In genomic region chr3:141682921-141683320, GRCh38 we compare ENCODE assay signal across 30 cellular contexts. TPM values are rescaled to one million over a fixed set of nuclear protein-coding genes. Genes with fewer than 3 reads are reported as not detected.
DNase-seq lines count a peak whose midpoint lies in the region; ATAC-seq, FAIRE-seq and TF ChIP-seq lines count a peak whose summit lies in the region.
"Had no signal": no experiment of that assay in that cellular context is flagged by ENCODE, and none has a peak within 500 bp of the region (broad histone marks: within the 10 kb centered on the region; RNA-seq: fewer than 3 reads in every experiment).

No MANE protein-coding gene starts in this region.

- H3K23me2 ChIP-seq in H1 (ENCODE audit: low read depth, low read length): no peaks in the 10 kb centered on the region

- peaks cover 0 to 4% (median 0%) of the 10 kb centered on the region in 3 donors for H3K9me3 Mint-ChIP-seq in T-cell
- peaks cover 2% of the 10 kb centered on the region for H3K9me3 Mint-ChIP-seq in endodermal cell
- H3K9me3 Mint-ChIP-seq: CD8-positive, alpha-beta memory T cell had no signal

- H4K20me1 ChIP-seq in K562 (replicated peaks; ENCODE audit: control insufficient read depth, insufficient read depth, low read length) (no peaks in the 10 kb centered on the region; the same call in 1 of the 2 replicates), H1 (replicated peaks in 1 of 2; ENCODE audit: control insufficient read depth in 1 of 2, insufficient read depth in 2 of 2, low read length in 2 of 2) (no peaks in the 10 kb centered on the region)
- H4K20me1 ChIP-seq: BLaER1 had no signal

- peak; percentile 42; the same call in 1 of the 3 replicates for ATAC-seq in K562
- ATAC-seq in GM21737 (IDR thresholded peaks at IDR 0.05; ENCODE audit: unreplicated experiment): no peak
- no peak for ATAC-seq in T-cell (replicated peaks in 1 of 4)
- ATAC-seq: GM12878 had no signal

- H3K18ac ChIP-seq in H1 (ENCODE audit: extremely low read depth, low read length) (no peak overlapping the region), mesendoderm (ENCODE audit: low read length) (no peak overlapping the region)

- DNase-seq in K562 (ENCODE audit: extremely low read depth in 1 of 4, low spot score in 3 of 4) (no peak), H1 (ENCODE audit: low read depth in 1 of 2, low spot score in 2 of 2) (no peak), mesendoderm (no peak), cerebellar cortex (ENCODE audit: low spot score) (no peak), T-cell (no peak), endodermal cell (no peak)
- DNase-seq: 8988T; ACHN; BE2C; C1 segment of cervical spinal cord; CD4-positive, alpha-beta memory T cell; CD4-positive, CD25-positive, alpha-beta regulatory T cell; CD8-positive, alpha-beta memory T cell; COR-L47; DMS 273 treated with DMSO at 0.1 percent for 48 hours; DMS153; DMS53; DMS79; DND-41; EL; GDM1 had no signal

- in situ Hi-C loops in K562 (cut with MboI): no loop called here

- H3K56ac ChIP-seq in H1 (replicated peaks; ENCODE audit: insufficient read length, low read depth, low read length): no peak overlapping the region
- H3K56ac ChIP-seq in mesendoderm (ENCODE audit: low read length): peak overlapping the region; percentile 5

- FAIRE-seq in K562 (lab: Jason Lieb, UNC) (no peak), H1 (lab: Jason Lieb, UNC) (no peak)
- FAIRE-seq: A204.1, GM12878, GM12892, GM18507, GM19239 had no signal

- H3K79me1 ChIP-seq in H1 (ENCODE audit: low read depth, low read length) (no peaks in the 10 kb centered on the region), mesendoderm (ENCODE audit: low read length) (no peaks in the 10 kb centered on the region)

- H2BK5ac ChIP-seq in H1 (ENCODE audit: low read depth, low read length) (0 out of 2 replicates have a peak overlapping the region, but pooled peaks have one; percentile 53), mesendoderm (ENCODE audit: low read length) (no peak overlapping the region)

- H3K4me3 ChIP-seq in K562 (no peak overlapping the region), H1 (ENCODE audit: extremely low read depth in 1 of 4, insufficient read depth in 2 of 4, low read depth in 3 of 4, low read length in 4 of 4) (no peak overlapping the region), mesendoderm (ENCODE audit: low read length) (no peak overlapping the region), neutrophil (ENCODE audit: low read depth in 1 of 2, low read length in 1 of 2) (no peak overlapping the region), endodermal cell (ENCODE audit: low read length) (no peak overlapping the region)
- H3K4me3 ChIP-seq: BLaER1, GM12878 had no signal

- H2BK12ac ChIP-seq in H1 (ENCODE audit: low read depth, low read length): no peak overlapping the region

- H3K9me1 ChIP-seq in K562 (ENCODE audit: control insufficient read depth, insufficient read depth, low read length): no peaks in the 10 kb centered on the region

- 41% methylated on average over 9 of the region's 9 CpGs for WGBS in K562 (ENCODE audit: insufficient coverage, low coverage, missing lambda C conversion rate)
- 75% methylated on average over 9 of the region's 9 CpGs; no CpG with 5 or more reads in 1 of the 2 experiments for WGBS in H1 (ENCODE audit: extremely low coverage in 1 of 2, insufficient coverage in 1 of 2, insufficient read length in 1 of 2, insufficient replicate concordance in 2 of 2, low coverage in 1 of 2, low lambda C conversion rate in 2 of 2, missing lambda C conversion rate in 1 of 2), 2 experiments
- WGBS in mesendoderm (ENCODE audit: extremely low coverage, insufficient coverage, low lambda C conversion rate): no CpG with 5 or more reads among the region's 9 CpGs
- WGBS in endodermal cell (ENCODE audit: insufficient coverage in 1 of 2, insufficient read length in 1 of 2), 2 experiments: 89 to 97% methylated on average over 8 to 9 of the region's 9 CpGs

- POLR2A ChIA-PET in K562 (lab: Yijun Ruan, JAX) (interaction anchor here (0.6 to 0.8 kb wide), 3 partner anchors 58 to 508 kb away, joined by 3 read pairs; no protein-coding TSS in a partner anchor), H1 (lab: Charles Lee; ENCODE audit: partially characterized antibody) (no interaction called here), T-cell (lab: Charles Lee) (no interaction called here)

- BruUV-seq in K562 (replicated peaks; lab: Mats Ljungman, UMichigan): no TSS peak

- H3K79me2 ChIP-seq in K562 (ENCODE audit: control insufficient read depth, insufficient read depth, low read length): no peaks in the 10 kb centered on the region
- H3K79me2 ChIP-seq in H1 (ENCODE audit: control insufficient read depth in 1 of 2, insufficient read depth in 2 of 2, low read length in 2 of 2): no peaks in the 10 kb centered on the region
- H3K79me2 ChIP-seq in mesendoderm (ENCODE audit: control insufficient read depth, insufficient read depth, low read length): no peaks in the 10 kb centered on the region

- no peak overlapping the region for H3K9ac ChIP-seq in K562 (ENCODE audit: insufficient read depth in 1 of 2, low read depth in 2 of 2, low read length in 2 of 2)
- no peak overlapping the region for H3K9ac ChIP-seq in H1 (replicated peaks in 1 of 4; ENCODE audit: extremely low read depth in 1 of 4, low read depth in 3 of 4, low read length in 3 of 4)
- no peak overlapping the region for H3K9ac ChIP-seq in mesendoderm (ENCODE audit: low read length)
- no peak overlapping the region for H3K9ac ChIP-seq in endodermal cell (ENCODE audit: extremely low read depth, low read length, poor library complexity, severe bottlenecking)
- H3K9ac ChIP-seq: BLaER1 had no signal

- H3K27ac Mint-ChIP-seq in T-cell (no peak overlapping the region), endodermal cell (no peak overlapping the region)
- H3K27ac Mint-ChIP-seq: CD4-positive, CD25-positive, alpha-beta regulatory T cell had no signal

- peak overlapping the region; percentile 52; the same call in 1 of the 2 replicates for H2AFZ ChIP-seq in K562 (ENCODE audit: low read depth, low read length)
- H2AFZ ChIP-seq in H1 (ENCODE audit: low read length): no peak overlapping the region

- H3K9me3 ChIP-seq in K562 (replicated peaks; ENCODE audit: control insufficient read depth, insufficient read depth, low read depth, low read length) (no peaks in the 10 kb centered on the region), H1 (ENCODE audit: insufficient read depth in 2 of 2, low read depth in 1 of 2, low read length in 1 of 2) (no peaks in the 10 kb centered on the region), neutrophil (no peaks in the 10 kb centered on the region), endodermal cell (ENCODE audit: control insufficient read depth, low read length) (no peaks in the 10 kb centered on the region)
- H3K9me3 ChIP-seq: BE2C had no signal

- intact Hi-C loops in K562 (cut with micrococcal nuclease): no loop called here

- CTCF ChIA-PET in K562 (lab: Yijun Ruan, JAX; ENCODE audit: low intra/inter-chr PET ratio) (no interaction called here), H1 (lab: Charles Lee; ENCODE audit: partially characterized antibody) (interaction anchor here (1.0 kb wide), 1 partner anchor 38 kb away, joined by 4 read pairs; no protein-coding TSS in a partner anchor), T-cell (lab: Charles Lee) (no interaction called here)

- H2BK120ac ChIP-seq in H1 (replicated peaks; ENCODE audit: low read depth, low read length): no peak overlapping the region
- H2BK120ac ChIP-seq in mesendoderm (ENCODE audit: low read depth, low read length): no peak overlapping the region

- no peaks in the 10 kb centered on the region for H3K36me3 ChIP-seq in K562 (ENCODE audit: control insufficient read depth, insufficient read depth, low read length)
- H3K36me3 ChIP-seq in H1 (ENCODE audit: control insufficient read depth in 2 of 4, insufficient read depth in 4 of 4, low read length in 3 of 4): no peaks in the 10 kb centered on the region
- H3K36me3 ChIP-seq in mesendoderm (ENCODE audit: control insufficient read depth, insufficient read depth, low read length): no peaks in the 10 kb centered on the region
- no peaks in the 10 kb centered on the region for H3K36me3 ChIP-seq in neutrophil
- H3K36me3 ChIP-seq in endodermal cell (ENCODE audit: control insufficient read depth, insufficient read depth, low read length): no peaks in the 10 kb centered on the region
- H3K36me3 ChIP-seq: BE2C, BLaER1 had no signal

- H3K4me2 ChIP-seq in K562 (ENCODE audit: insufficient read depth, low read length): no peak overlapping the region
- H3K4me2 ChIP-seq in H1 (ENCODE audit: insufficient read depth in 1 of 2, low read depth in 2 of 2, low read length in 2 of 2): no peak overlapping the region
- no peak overlapping the region for H3K4me2 ChIP-seq in mesendoderm (ENCODE audit: low read length)
- H3K4me2 ChIP-seq: BLaER1 had no signal

- H3K4ac ChIP-seq in H1 (replicated peaks; ENCODE audit: insufficient read length, low read depth, low read length): no peak overlapping the region
- no peak overlapping the region for H3K4ac ChIP-seq in mesendoderm (ENCODE audit: low read depth, low read length)

- H2BK15ac ChIP-seq in H1 (ENCODE audit: low read length) (no peak overlapping the region), mesendoderm (replicated peaks; ENCODE audit: low read depth) (no peak overlapping the region)

- H2AK5ac ChIP-seq in H1 (ENCODE audit: low read depth, low read length) (no peak overlapping the region; the same call in 1 of the 2 replicates), mesendoderm (ENCODE audit: low read length) (no peak overlapping the region)

- H3K4me3 Mint-ChIP-seq in T-cell (no peak overlapping the region), endodermal cell (no peak overlapping the region)
- H3K4me3 Mint-ChIP-seq: CD14-positive monocyte; CD4-positive, alpha-beta memory T cell; CD4-positive, CD25-positive, alpha-beta regulatory T cell; CD8-positive, alpha-beta memory T cell had no signal

- H3K27me3 ChIP-seq in K562 (ENCODE audit: control insufficient read depth in 2 of 2, insufficient read depth in 2 of 2, low read length in 2 of 2) (no peaks in the 10 kb centered on the region), H1 (replicated peaks in 1 of 4; ENCODE audit: control insufficient read depth in 3 of 4, extremely low read depth in 1 of 4, insufficient read depth in 3 of 4, low read length in 3 of 4) (no peaks in the 10 kb centered on the region), mesendoderm (ENCODE audit: insufficient read depth, low read length, poor library complexity) (no peaks in the 10 kb centered on the region), neutrophil (no peaks in the 10 kb centered on the region), endodermal cell (ENCODE audit: control insufficient read depth, insufficient read depth, low read length, poor library complexity, severe bottlenecking) (no peaks in the 10 kb centered on the region)
- H3K27me3 ChIP-seq: BE2C, BLaER1 had no signal

- no peak for TF ChIP-seq RAD21 in K562 (CRISPR knock-in tag; conservative IDR thresholded peaks at IDR 0.05 in 1 of 2, IDR thresholded peaks at IDR 0.05 in 1 of 2)
- no peak for TF ChIP-seq RAD21 in H1 (IDR thresholded peaks at IDR 0.05 in 1 of 2, conservative IDR thresholded peaks at IDR 0.05 in 1 of 2; ENCODE audit: low read depth in 2 of 2, low read length in 2 of 2)

- no peak overlapping the region for H2BK20ac ChIP-seq in H1 (ENCODE audit: low read length)

- H3K4me1 Mint-ChIP-seq in T-cell (peaks cover 24 to 32% (median 28%) of the 10 kb centered on the region in 3 donors), endodermal cell (peaks cover 7% of the 10 kb centered on the region)

- H3K14ac ChIP-seq in H1 (ENCODE audit: insufficient read length): no peak overlapping the region

- no peak overlapping the region for H3K23ac ChIP-seq in H1 (ENCODE audit: insufficient read length)
- no peak overlapping the region for H3K23ac ChIP-seq in mesendoderm (ENCODE audit: low read length)

- H4K5ac ChIP-seq in H1 (ENCODE audit: insufficient read length, low read depth, low read length) (no peak overlapping the region), mesendoderm (ENCODE audit: low read length) (no peak overlapping the region)

- H3K4me1 ChIP-seq in K562 (replicated peaks in 1 of 2; ENCODE audit: control insufficient read depth in 2 of 2, insufficient read depth in 2 of 2, low read length in 2 of 2) (peaks cover 4 to 16% of the 10 kb centered on the region in 2 experiments; a peak in 4 of 5 replicates), H1 (replicated peaks in 1 of 4; ENCODE audit: control insufficient read depth in 3 of 4, insufficient read depth in 4 of 4, low read length in 3 of 4) (peaks cover 0 to 6% (median 4%) of the 10 kb centered on the region in 4 experiments; a peak in 2 of 7 replicates), mesendoderm (ENCODE audit: control insufficient read depth, low read depth, low read length) (peaks cover 4% of the 10 kb centered on the region), neutrophil (ENCODE audit: control insufficient read depth in 1 of 2, insufficient read depth in 1 of 2, low read depth in 1 of 2, low read length in 1 of 2) (peaks cover 71 to 72% of the 10 kb centered on the region in 2 experiments), endodermal cell (ENCODE audit: control insufficient read depth, insufficient read depth, low read length) (no peaks in the 10 kb centered on the region)
- H3K4me1 ChIP-seq: BE2C had no signal

- H3K27me3 Mint-ChIP-seq in T-cell: no peaks in the 10 kb centered on the region
- H3K27me3 Mint-ChIP-seq in endodermal cell (ENCODE audit: insufficient read depth): no peaks in the 10 kb centered on the region
- H3K27me3 Mint-ChIP-seq: CD4-positive, alpha-beta memory T cell; CD4-positive, CD25-positive, alpha-beta regulatory T cell had no signal

- no peak overlapping the region for H4K8ac ChIP-seq in H1 (ENCODE audit: extremely low read depth, insufficient read depth, low read length)
- no peak overlapping the region for H4K8ac ChIP-seq in mesendoderm (ENCODE audit: low read depth, low read length)

- no peak overlapping the region for H3K27ac ChIP-seq in K562 (ENCODE audit: extremely low read depth, low read depth, low read length)
- no peak overlapping the region for H3K27ac ChIP-seq in H1 (ENCODE audit: low read depth, low read length)
- no peak overlapping the region for H3K27ac ChIP-seq in mesendoderm (ENCODE audit: low read depth, low read length)
- H3K27ac ChIP-seq in neutrophil: peak overlapping the region; percentile 76
- H3K27ac ChIP-seq in endodermal cell (ENCODE audit: low read depth, low read length): no peak overlapping the region
- H3K27ac ChIP-seq: BLaER1 had no signal

- no peak overlapping the region for H4K91ac ChIP-seq in H1 (replicated peaks; ENCODE audit: insufficient read length, low read length)

- TF ChIP-seq EP300 in K562 (IDR thresholded peaks at IDR 0.05; ENCODE audit: low read length) (no peak), H1 (IDR thresholded peaks at IDR 0.05; ENCODE audit: borderline replicate concordance in 1 of 2, low read depth in 2 of 2, low read length in 2 of 2) (no peak)

- TF ChIP-seq POLR2A in K562 (conservative IDR thresholded peaks at IDR 0.05) (no peak), H1 (IDR thresholded peaks at IDR 0.05; ENCODE audit: control extremely low read depth in 1 of 2, low read depth in 2 of 2, low read length in 2 of 2) (no peak)

- TF ChIP-seq CTCF in K562 (IDR thresholded peaks at IDR 0.05 in 2 of 3, conservative IDR thresholded peaks at IDR 0.05 in 1 of 3; ENCODE audit: insufficient read depth in 2 of 3, low read depth in 1 of 3, low read length in 3 of 3): no peak
- no peak for TF ChIP-seq CTCF in H1 (IDR thresholded peaks at IDR 0.05; ENCODE audit: control extremely low read depth in 1 of 3, insufficient read depth in 1 of 3, low read depth in 1 of 3, low read length in 3 of 3)
- no peak for TF ChIP-seq CTCF in neutrophil (IDR thresholded peaks at IDR 0.05)
- no peak for TF ChIP-seq CTCF in endodermal cell (conservative IDR thresholded peaks at IDR 0.05)

- H3K36me3 Mint-ChIP-seq in T-cell: no peaks in the 10 kb centered on the region
- no peaks in the 10 kb centered on the region for H3K36me3 Mint-ChIP-seq in endodermal cell (ENCODE audit: low read depth)
- H3K36me3 Mint-ChIP-seq: CD14-positive monocyte; CD4-positive, alpha-beta memory T cell; CD4-positive, CD25-positive, alpha-beta regulatory T cell had no signal

RNA-seq across cellular contexts. Expression of gene RNF7, which starts 55.2 kb away (rescaled TPM):
- total RNA-seq in K562 (2011; cell fraction: chromatin; rRNA removed; ENCODE audit: low replicate concordance): 14.2 and 22.7 TPM in 2 replicates
- total RNA-seq in K562 (2011; cell fraction: nucleolus; rRNA removed): 17.0 TPM in 2 replicates
- 28.5 and 47.3 TPM in 2 replicates for total RNA-seq in K562 (2011; cell fraction: nucleoplasm; rRNA removed)
- 34.7 and 38.8 TPM in 2 replicates for total RNA-seq in K562 (2014; rRNA removed)
- total RNA-seq in K562 (2014; rRNA removed; fragmentation: Illumina TruSeq; extraction: Trizol): 80.0 and 80.5 TPM in 2 replicates
- 69.1 and 77.9 TPM in 2 replicates for total RNA-seq in K562 (2015; rRNA removed; fragmentation: Illumina TruSeq; extraction: Trizol)
- 94.5 and 96.7 TPM in 2 replicates for total RNA-seq in K562 (2021)
- 74.7 and 111 TPM in 2 replicates for polyA plus RNA-seq in K562 (2011; rRNA removed)
- 51.2 and 88.5 TPM in 2 replicates for polyA plus RNA-seq in K562 (2011; cell fraction: cytosol; rRNA removed)
- polyA plus RNA-seq in K562 (2011; cell fraction: nucleus; rRNA removed): 23.4 and 45.3 TPM in 2 replicates
- polyA plus RNA-seq in K562 (2012): 77.6 and 88.6 TPM in 2 replicates
- 65.0 and 68.9 TPM in 2 replicates for polyA plus RNA-seq in K562 (2014; fragmentation: Illumina TruSeq; extraction: Trizol)
- polyA plus RNA-seq in K562 (2014; fragmentation: Nextera tagmentation; extraction: Ambion mirVana): 100 to 1,000 TPM; 112 to 133 TPM
- polyA plus RNA-seq in K562 (2014; rRNA removed): 74.5 and 81.9 TPM in 2 replicates
- 23.4 and 27.3 TPM in 2 replicates for polyA minus RNA-seq in K562 (2011; rRNA and poly(A)+ RNA removed)
- polyA minus RNA-seq in K562 (2011; cell fraction: cytosol; rRNA and poly(A)+ RNA removed): 15.2 and 27.5 TPM in 2 replicates
- 10.0 and 19.7 TPM in 2 replicates for polyA minus RNA-seq in K562 (2011; cell fraction: nucleus; rRNA and poly(A)+ RNA removed)
- 108 and 113 TPM in 2 replicates for total RNA-seq in H1 (2021; fragmentation: NEBNext Ultra II Directional; extraction: Animal tissue kit (Norgen Biotek cat#: 25700))
- 59.5 and 78.4 TPM in 2 replicates for polyA plus RNA-seq in H1 (2011; rRNA removed)
- 107 TPM for polyA plus RNA-seq in H1 (2011; cell fraction: cytosol; rRNA removed)
- 17.3 TPM for polyA plus RNA-seq in H1 (2011; cell fraction: nucleus; rRNA removed)
- 85.1 to 135 TPM (median 91.4 TPM) in 4 replicates for polyA plus RNA-seq in H1 (2012, experiment 1 of 2)
- 90.6 TPM for polyA plus RNA-seq in H1 (2012, experiment 2 of 2)
- polyA plus RNA-seq in H1 (2013, experiment 1 of 2): 105 TPM
- 107 TPM for polyA plus RNA-seq in H1 (2013, experiment 2 of 2)
- polyA minus RNA-seq in H1 (2011; rRNA and poly(A)+ RNA removed): 25.4 and 26.4 TPM in 2 replicates
- polyA minus RNA-seq in H1 (2011; cell fraction: cytosol; rRNA and poly(A)+ RNA removed): 31.1 TPM
- 15.2 TPM for polyA minus RNA-seq in H1 (2011; cell fraction: nucleus; rRNA and poly(A)+ RNA removed)
- polyA plus RNA-seq in mesendoderm (2013, experiment 1 of 2): 135 TPM
- 134 TPM for polyA plus RNA-seq in mesendoderm (2013, experiment 2 of 2)
- total RNA-seq in T-cell: 10 to 100 TPM; 53.5 to 61.2 (median 55.5) TPM
- 100 to 1,000 TPM; 106 to 111 TPM for total RNA-seq in endodermal cell
- 118 TPM for polyA plus RNA-seq in endodermal cell (2013, experiment 1 of 2)
- polyA plus RNA-seq in endodermal cell (2013, experiment 2 of 2): 105 TPM
